In the genomic region with DNA sequence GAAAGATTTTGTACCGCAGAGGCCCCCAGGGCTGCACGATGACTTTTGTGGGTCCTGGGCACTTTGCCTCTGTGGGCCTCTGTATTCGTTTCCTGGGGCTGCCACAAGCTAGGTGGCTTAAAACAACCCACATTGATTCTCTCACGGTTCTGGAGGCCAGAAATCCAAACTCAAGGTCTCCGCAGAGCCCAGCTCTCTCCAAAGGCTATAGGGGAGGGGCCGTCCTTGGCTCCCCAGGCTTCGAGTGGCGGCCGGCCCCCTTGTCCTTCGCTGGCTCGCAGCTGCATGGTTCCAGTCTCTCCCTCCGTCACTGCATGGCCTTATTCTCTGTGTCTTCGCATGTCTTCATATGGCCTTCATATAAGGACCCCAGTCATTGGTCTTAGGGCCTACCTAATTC, we compare ENCODE assay signal across 23 cellular contexts.
"Had no signal": no experiment of that assay in that cellular context is flagged by ENCODE, and none has a peak within 500 bp of the region (broad histone marks: within the 10 kb centered on the region; RNA-seq: fewer than 3 reads in every experiment).

No MANE protein-coding gene starts in this region.

- H3K27ac ChIP-seq: coronary artery, dorsolateral prefrontal cortex, epithelial cell of prostate, esophagus squamous epithelium, gastrocnemius medialis, heart right ventricle, left lung, lower lobe of right lung had no signal

- ATAC-seq: esophagus mucosa, gastrocnemius medialis, heart right ventricle, left colon, left lung, left ventricle myocardium superior, lower lobe of right lung had no signal

- H3K36me3 ChIP-seq: esophagus squamous epithelium, gastrocnemius medialis, heart right ventricle, left lung, lower lobe of right lung had no signal

- H3K4me3 ChIP-seq: coronary artery, dorsolateral prefrontal cortex, esophagus squamous epithelium, gastrocnemius medialis, heart right ventricle, left lung, lower lobe of right lung had no signal

- DNase-seq: dermis blood vessel endothelial cell; dorsolateral prefrontal cortex; effector CD4-positive, alpha-beta T cell; effector memory CD4-positive, alpha-beta T cell; erythroblast; esophagus squamous epithelium; foreskin fibroblast; foreskin melanocyte; gastrocnemius medialis; glutamatergic neuron; heart right ventricle; hippocampal formation; kidney; kidney glomerular epithelial cell; left colon; left lung; left ventricle myocardium superior; lower lobe of right lung; mesenchymal stem cell; midbrain had no signal

- H3K9me3 ChIP-seq: esophagus squamous epithelium, gastrocnemius medialis, heart right ventricle, left lung, lower lobe of right lung had no signal

- H3K4me1 ChIP-seq: esophagus squamous epithelium, gastrocnemius medialis, heart right ventricle, left lung, lower lobe of right lung had no signal

- H3K27me3 ChIP-seq: dorsolateral prefrontal cortex, esophagus squamous epithelium, gastrocnemius medialis, heart right ventricle, left lung had no signal
